12 cellular contexts compared by ENCODE assay signal in the genomic region with DNA sequence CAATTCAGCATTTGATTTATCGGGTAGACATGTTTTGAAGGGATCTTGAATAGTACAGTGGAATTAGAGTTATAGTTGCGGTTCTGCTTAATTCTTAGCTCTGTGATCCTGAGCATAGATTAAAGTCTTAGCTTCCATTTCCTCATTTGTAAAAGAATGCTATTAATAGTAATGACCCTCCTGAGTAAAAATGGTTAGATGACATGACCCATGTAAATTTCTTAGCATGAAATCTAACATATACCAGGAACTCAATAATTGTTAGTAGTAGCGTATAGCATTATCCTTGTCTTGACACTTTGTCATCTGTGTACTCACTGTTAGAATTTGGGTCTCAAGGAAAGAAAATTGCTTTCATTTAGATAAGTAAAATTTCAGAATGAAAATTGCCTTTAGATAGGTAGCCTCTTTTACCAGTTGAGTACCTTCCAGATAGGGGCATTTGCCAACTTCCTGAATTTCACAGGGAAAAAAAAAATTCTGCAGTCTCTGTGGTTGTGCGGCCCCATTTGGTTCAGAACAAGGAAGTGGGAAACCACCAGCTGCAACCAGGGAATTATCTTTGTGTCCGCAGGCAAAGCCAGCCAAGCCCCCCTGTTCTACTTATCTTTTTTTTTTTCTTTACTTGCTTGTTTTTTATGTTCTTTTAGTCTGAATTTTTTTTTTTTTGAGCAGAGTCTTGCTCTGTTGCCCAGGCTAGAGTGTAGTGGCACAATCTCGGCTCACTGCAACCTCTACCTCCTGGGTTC.
DNase-seq lines count a peak whose midpoint lies in the region; ATAC-seq lines count a peak whose summit lies in the region.
"Had no signal": no experiment of that assay in that cellular context is flagged by ENCODE, and none has a peak within 500 bp of the region (broad histone marks: within the 10 kb centered on the region; RNA-seq: fewer than 3 reads in every experiment).

No MANE protein-coding gene starts in this region.

- intact Hi-C loops in dendritic cell treated with granulocyte-macrophage colony-stimulating factor and Interleukin-4, amounts not matched to agents 40 ng/mL and 50 ng/mL, for 4 days (cut with micrococcal nuclease): loop anchor here (5.0 kb wide), 1 partner anchor 88 kb away; a partner anchor contains a TSS
- intact Hi-C loops in activated CD4-positive, alpha-beta T cell treated with anti-CD3 and anti-CD28 coated beads for 36 hours (cut with DNase I, micrococcal nuclease): no loop called here

- peaks cover 14% of the 10 kb centered on the region for H3K36me3 Mint-ChIP-seq in dendritic cell treated with granulocyte-macrophage colony-stimulating factor and Interleukin-4, amounts not matched to agents 40 ng/mL and 50 ng/mL, for 4 days (ENCODE audit: low read depth)
- peaks cover 14% of the 10 kb centered on the region for H3K36me3 Mint-ChIP-seq in stimulated activated memory B cell treated with anti-CD40 and anti-IgM and Interleukin-4, amounts not matched to agents 10 μg/mL and 1 μg/mL and 100 μg/mL, for 72 hours
- peaks cover 3% of the 10 kb centered on the region for H3K36me3 Mint-ChIP-seq in activated CD4-positive, alpha-beta T cell treated with anti-CD3 and anti-CD28 coated beads for 36 hours (ENCODE audit: low read depth)

- H3K4me3 Mint-ChIP-seq in dendritic cell treated with granulocyte-macrophage colony-stimulating factor and Interleukin-4, amounts not matched to agents 40 ng/mL and 50 ng/mL, for 4 days: peak overlapping the region; percentile 51
- H3K4me3 Mint-ChIP-seq in stimulated activated memory B cell treated with anti-CD40 and anti-IgM and Interleukin-4, amounts not matched to agents 10 μg/mL and 1 μg/mL and 100 μg/mL, for 72 hours: no peak overlapping the region
- H3K4me3 Mint-ChIP-seq in activated CD4-positive, alpha-beta T cell treated with anti-CD3 and anti-CD28 coated beads for 36 hours: no peak overlapping the region
- H3K4me3 Mint-ChIP-seq: central memory CD8-positive, alpha-beta T cell had no signal

- CTCF ChIA-PET in activated CD4-positive, alpha-beta T cell treated with anti-CD3 and anti-CD28 coated beads for 36 hours (lab: Charles Lee): no interaction called here

- peaks cover 8% of the 10 kb centered on the region for H3K9me3 Mint-ChIP-seq in dendritic cell treated with granulocyte-macrophage colony-stimulating factor and Interleukin-4, amounts not matched to agents 40 ng/mL and 50 ng/mL, for 4 days
- no peaks in the 10 kb centered on the region for H3K9me3 Mint-ChIP-seq in stimulated activated memory B cell treated with anti-CD40 and anti-IgM and Interleukin-4, amounts not matched to agents 10 μg/mL and 1 μg/mL and 100 μg/mL, for 72 hours
- H3K9me3 Mint-ChIP-seq in activated CD4-positive, alpha-beta T cell treated with anti-CD3 and anti-CD28 coated beads for 36 hours (ENCODE audit: low read depth): no peaks in the 10 kb centered on the region
- H3K9me3 Mint-ChIP-seq: central memory CD8-positive, alpha-beta T cell had no signal

- H3K27me3 Mint-ChIP-seq in dendritic cell treated with granulocyte-macrophage colony-stimulating factor and Interleukin-4, amounts not matched to agents 40 ng/mL and 50 ng/mL, for 4 days: no peaks in the 10 kb centered on the region
- no peaks in the 10 kb centered on the region for H3K27me3 Mint-ChIP-seq in stimulated activated memory B cell treated with anti-CD40 and anti-IgM and Interleukin-4, amounts not matched to agents 10 μg/mL and 1 μg/mL and 100 μg/mL, for 72 hours
- no peaks in the 10 kb centered on the region for H3K27me3 Mint-ChIP-seq in activated CD4-positive, alpha-beta T cell treated with anti-CD3 and anti-CD28 coated beads for 36 hours
- H3K27me3 Mint-ChIP-seq: central memory CD8-positive, alpha-beta T cell had no signal

- DNase-seq in OCI-M2 (lab: John Stamatoyannopoulos, UW; ENCODE audit: unreplicated experiment) (peak; percentile 10), kidney glomerular epithelial cell (lab: John Stamatoyannopoulos, UW) (no peak), NCI-H748 treated with DMSO at 0.1 percent for 48 hours (lab: John Stamatoyannopoulos, UW) (no peak)
- DNase-seq in activated CD4-positive, alpha-beta T cell treated with anti-CD3 and anti-CD28 coated beads for 36 hours: no peak
- DNase-seq: activated naive CD4-positive, alpha-beta T cell treated with Interleukin-2 at 50 U/mL for 16 hours; mesendoderm; ovary had no signal

- ATAC-seq in HG03432 (IDR thresholded peaks at IDR 0.05; ENCODE audit: unreplicated experiment) (peak; percentile 50), HG02588 (IDR thresholded peaks at IDR 0.05; ENCODE audit: unreplicated experiment) (no peak)
- peak; percentile 66 for ATAC-seq in stimulated activated memory B cell treated with anti-CD40 and anti-IgM and Interleukin-4, amounts not matched to agents 10 μg/mL and 1 μg/mL and 100 μg/mL, for 72 hours
- ATAC-seq in activated CD4-positive, alpha-beta T cell treated with anti-CD3 and anti-CD28 coated beads for 36 hours: no peak

- POLR2A ChIA-PET in activated CD4-positive, alpha-beta T cell treated with anti-CD3 and anti-CD28 coated beads for 36 hours (lab: Charles Lee): no interaction called here

- peaks cover 58% of the 10 kb centered on the region for H3K4me1 Mint-ChIP-seq in dendritic cell treated with granulocyte-macrophage colony-stimulating factor and Interleukin-4, amounts not matched to agents 40 ng/mL and 50 ng/mL, for 4 days (ENCODE audit: low read depth)
- H3K4me1 Mint-ChIP-seq in stimulated activated memory B cell treated with anti-CD40 and anti-IgM and Interleukin-4, amounts not matched to agents 10 μg/mL and 1 μg/mL and 100 μg/mL, for 72 hours: peaks cover 39% of the 10 kb centered on the region
- peaks cover 27% of the 10 kb centered on the region for H3K4me1 Mint-ChIP-seq in activated CD4-positive, alpha-beta T cell treated with anti-CD3 and anti-CD28 coated beads for 36 hours

- H3K27ac Mint-ChIP-seq in dendritic cell treated with granulocyte-macrophage colony-stimulating factor and Interleukin-4, amounts not matched to agents 40 ng/mL and 50 ng/mL, for 4 days: peak overlapping the region; percentile 84
- peak overlapping the region; percentile 30 for H3K27ac Mint-ChIP-seq in stimulated activated memory B cell treated with anti-CD40 and anti-IgM and Interleukin-4, amounts not matched to agents 10 μg/mL and 1 μg/mL and 100 μg/mL, for 72 hours
- H3K27ac Mint-ChIP-seq in activated CD4-positive, alpha-beta T cell treated with anti-CD3 and anti-CD28 coated beads for 36 hours: no peak overlapping the region

Comparison
In these comparisons a context has a peak if more than half of its experiments do, and no peak if none do; other contexts are left out.
1. ATAC-seq: peak in HG03432 (single experiment) and stimulated activated memory B cell treated with anti-CD40 and anti-IgM and Interleukin-4, amounts not matched to agents 10 μg/mL and 1 μg/mL and 100 μg/mL, for 72 hours (single experiment); none in activated CD4-positive, alpha-beta T cell treated with anti-CD3 and anti-CD28 coated beads for 36 hours (single experiment) and HG02588 (single experiment).